39 cellular contexts compared by ENCODE assay signal in the genomic region with DNA sequence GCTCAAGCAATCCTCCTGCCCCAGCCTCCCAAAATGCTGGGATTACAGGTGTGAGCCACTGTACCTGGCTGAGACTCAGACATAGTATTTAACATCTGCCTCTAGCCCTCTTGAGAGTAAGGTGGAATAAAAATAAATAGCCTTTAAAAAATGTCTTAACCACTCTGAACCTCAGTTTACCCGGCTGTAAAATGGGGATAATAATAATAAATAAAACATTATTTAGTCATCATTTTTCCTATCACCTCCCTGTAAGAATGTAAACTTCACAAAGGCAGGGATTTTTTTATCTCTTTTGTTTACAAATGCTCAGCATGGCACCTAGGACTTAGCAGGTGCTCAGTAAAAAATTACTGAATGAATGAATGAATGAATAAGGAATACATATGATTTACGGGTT. TPM values are rescaled to one million over a fixed set of nuclear protein-coding genes. Genes with fewer than 3 reads are reported as not detected.
"Had no signal": no experiment of that assay in that cellular context is flagged by ENCODE, and none has a peak within 500 bp of the region (broad histone marks: within the 10 kb centered on the region; RNA-seq: fewer than 3 reads in every experiment).

No MANE protein-coding gene starts in this region.

- H3K4me1 Mint-ChIP-seq: activated naive CD4-positive, alpha-beta T cell treated with anti-CD3 and anti-CD28 coated beads, Interleukin-2, amount 10 ng/mL, durations not matched to agents 7 days and 5 days; activated naive CD4-positive, alpha-beta T cell treated with anti-CD3 and anti-CD28 coated beads, Interleukin-2, amount 50 U/mL, for 24 hours; activated naive CD8-positive, alpha-beta T cell treated with anti-CD3 and anti-CD28 coated beads for 36 hours; activated naive CD8-positive, alpha-beta T cell treated with anti-CD3 and anti-CD28 coated beads, Interleukin-2, amount 10 ng/mL, durations not matched to agents 7 days and 5 days; activated naive CD8-positive, alpha-beta T cell treated with anti-CD3 and anti-CD28 coated beads, Interleukin-2, amount 50 U/mL, for 24 hours; activated T-helper 17 cell treated with anti-CD3 and anti-CD28 coated beads, Interleukin-2, amount 50 U/mL, for 72 hours; central memory CD8-positive, alpha-beta T cell had no signal

- ATAC-seq: activated naive CD4-positive, alpha-beta T cell treated with anti-CD3 and anti-CD28 coated beads, Interleukin-2, amount 50 U/mL, for 72 hours; activated naive CD8-positive, alpha-beta T cell treated with anti-CD3 and anti-CD28 coated beads, Interleukin-2, amount 50 U/mL, for 24 hours; activated T-cell treated with anti-CD3 and anti-CD28 coated beads, Interleukin-2, amount 50 U/mL, for 4 hours; activated T-cell treated with anti-CD3 and anti-CD28 coated beads, Interleukin-2, amount 50 U/mL, for 72 hours; activated T-helper 17 cell treated with anti-CD3 and anti-CD28 coated beads, Interleukin-2, amount 50 U/mL, for 72 hours had no signal

- H3K4me1 ChIP-seq: adrenal gland, ascending aorta, breast epithelium had no signal

- FAIRE-seq: astrocyte had no signal

- H3K27me3 ChIP-seq: adrenal gland, ascending aorta, body of pancreas, brain microvascular endothelial cell, breast epithelium, cardiac muscle cell had no signal

- H3K27ac Mint-ChIP-seq: activated naive CD4-positive, alpha-beta T cell treated with anti-CD3 and anti-CD28 coated beads for 36 hours; activated naive CD4-positive, alpha-beta T cell treated with anti-CD3 and anti-CD28 coated beads, Interleukin-2, amount 10 ng/mL, durations not matched to agents 7 days and 5 days; activated naive CD4-positive, alpha-beta T cell treated with anti-CD3 and anti-CD28 coated beads, Interleukin-2, amount 50 U/mL, for 24 hours; activated naive CD4-positive, alpha-beta T cell treated with anti-CD3 and anti-CD28 coated beads, Interleukin-2, amount 50 U/mL, for 72 hours; activated naive CD8-positive, alpha-beta T cell; activated naive CD8-positive, alpha-beta T cell treated with anti-CD3 and anti-CD28 coated beads for 36 hours; activated naive CD8-positive, alpha-beta T cell treated with anti-CD3 and anti-CD28 coated beads, Interleukin-2, amount 10 ng/mL, durations not matched to agents 7 days and 5 days; activated naive CD8-positive, alpha-beta T cell treated with anti-CD3 and anti-CD28 coated beads, Interleukin-2, amount 50 U/mL, for 24 hours; activated T-cell treated with anti-CD3 and anti-CD28 coated beads, Interleukin-2, amount 50 U/mL, for 24 hours; activated T-cell treated with anti-CD3 and anti-CD28 coated beads, Interleukin-2, amount 50 U/mL, for 72 hours; activated T-helper 1 cell treated with anti-CD3 and anti-CD28 coated beads, Interleukin-12 subunit alpha, Interleukin-12 subunit beta, Interleukin-2, Interleukin-4 antibody, amounts not matched to agents 30 ng/mL and 10 ng/mL and 1 ng/mL, durations not matched to agents 14 hours and 24 hours and 36 hours; activated T-helper 17 cell treated with anti-CD3 and anti-CD28 coated beads, Interleukin-2, amount 50 U/mL, for 72 hours; activated T-helper 2 cell treated with anti-CD3 and anti-CD28 coated beads, Interferon-gamma antibody, Interleukin-2, Interleukin-4, amounts not matched to agents 10 μg/mL and 5 μg/mL and 100 μg/mL, durations not matched to agents 14 hours and 24 hours and 36 hours; brain had no signal

- H3K4me3 ChIP-seq: adrenal gland, ascending aorta, body of pancreas, breast epithelium, cardiac muscle cell had no signal

- H3K27ac ChIP-seq: adrenal gland, ascending aorta, body of pancreas, brain microvascular endothelial cell, breast epithelium, cardiac muscle cell had no signal

- H3K4me3 Mint-ChIP-seq: activated naive CD4-positive, alpha-beta T cell treated with anti-CD3 and anti-CD28 coated beads for 36 hours; activated naive CD4-positive, alpha-beta T cell treated with anti-CD3 and anti-CD28 coated beads, Interleukin-2, amount 10 ng/mL, durations not matched to agents 7 days and 5 days; activated naive CD4-positive, alpha-beta T cell treated with anti-CD3 and anti-CD28 coated beads, Interleukin-2, amount 50 U/mL, for 24 hours; activated naive CD8-positive, alpha-beta T cell; activated naive CD8-positive, alpha-beta T cell treated with anti-CD3 and anti-CD28 coated beads for 36 hours; activated naive CD8-positive, alpha-beta T cell treated with anti-CD3 and anti-CD28 coated beads, Interleukin-2, amount 10 ng/mL, durations not matched to agents 7 days and 5 days; activated naive CD8-positive, alpha-beta T cell treated with anti-CD3 and anti-CD28 coated beads, Interleukin-2, amount 50 U/mL, for 24 hours; activated T-cell treated with anti-CD3 and anti-CD28 coated beads, Interleukin-2, amount 50 U/mL, for 24 hours; activated T-cell treated with anti-CD3 and anti-CD28 coated beads, Interleukin-2, amount 50 U/mL, for 4 hours; activated T-cell treated with anti-CD3 and anti-CD28 coated beads, Interleukin-2, amount 50 U/mL, for 72 hours; activated T-helper 1 cell treated with anti-CD3 and anti-CD28 coated beads, Interleukin-12 subunit alpha, Interleukin-12 subunit beta, Interleukin-2, Interleukin-4 antibody, amounts not matched to agents 30 ng/mL and 10 ng/mL and 1 ng/mL, durations not matched to agents 14 hours and 24 hours and 36 hours; activated T-helper 17 cell treated with anti-CD3 and anti-CD28 coated beads, Interleukin-2, amount 50 U/mL, for 72 hours; brain; central memory CD8-positive, alpha-beta T cell had no signal

- H3K36me3 Mint-ChIP-seq: activated naive CD4-positive, alpha-beta T cell treated with anti-CD3 and anti-CD28 coated beads, Interleukin-2, amount 10 ng/mL, durations not matched to agents 7 days and 5 days; activated naive CD4-positive, alpha-beta T cell treated with anti-CD3 and anti-CD28 coated beads, Interleukin-2, amount 50 U/mL, for 24 hours; activated naive CD4-positive, alpha-beta T cell treated with anti-CD3 and anti-CD28 coated beads, Interleukin-2, amount 50 U/mL, for 72 hours; activated naive CD8-positive, alpha-beta T cell; activated naive CD8-positive, alpha-beta T cell treated with anti-CD3 and anti-CD28 coated beads for 36 hours; activated naive CD8-positive, alpha-beta T cell treated with anti-CD3 and anti-CD28 coated beads, Interleukin-2, amount 10 ng/mL, durations not matched to agents 7 days and 5 days had no signal

- DNase-seq: activated effector memory CD4-positive, alpha-beta T cell treated with anti-CD3 and anti-CD28 coated beads, Interleukin-2, amount 50 U/mL, for 16 hours; activated effector memory CD4-positive, alpha-beta T cell treated with Interleukin-2 at 50 U/mL for 16 hours; activated gamma-delta T cell; activated gamma-delta T cell treated with Interleukin-2 at 50 U/mL for 16 hours; activated naive CD4-positive, alpha-beta T cell; activated naive CD4-positive, alpha-beta T cell treated with anti-CD3 and anti-CD28 coated beads for 36 hours; activated naive CD4-positive, alpha-beta T cell treated with anti-CD3 and anti-CD28 coated beads, Interleukin-2, amount 10 ng/mL, durations not matched to agents 7 days and 5 days; activated naive CD4-positive, alpha-beta T cell treated with anti-CD3 and anti-CD28 coated beads, Interleukin-2, amount 50 U/mL, for 16 hours; activated naive CD4-positive, alpha-beta T cell treated with Interleukin-2 at 50 U/mL for 16 hours; activated naive CD8-positive, alpha-beta T cell treated with anti-CD3 and anti-CD28 coated beads for 36 hours; activated naive CD8-positive, alpha-beta T cell treated with anti-CD3 and anti-CD28 coated beads, Interleukin-2, amount 10 ng/mL, durations not matched to agents 7 days and 5 days; activated naive CD8-positive, alpha-beta T cell treated with anti-CD3 and anti-CD28 coated beads, Interleukin-2, amount 50 U/mL, for 24 hours; activated T-cell treated with anti-CD3 and anti-CD28 coated beads, Interleukin-2, amount 50 U/mL, for 1 hour; activated T-cell treated with anti-CD3 and anti-CD28 coated beads, Interleukin-2, amount 50 U/mL, for 24 hours; activated T-cell treated with anti-CD3 and anti-CD28 coated beads, Interleukin-2, amount 50 U/mL, for 4 hours; activated T-cell treated with anti-CD3 and anti-CD28 coated beads, Interleukin-2, amount 50 U/mL, for 48 hours; activated T-cell treated with anti-CD3 and anti-CD28 coated beads, Interleukin-2, amount 50 U/mL, for 72 hours; adrenal gland; amniotic stem cell; amygdala; anterior cingulate cortex; aorta; body of pancreas; brain microvascular endothelial cell; caudate nucleus; central memory CD4-positive, alpha-beta T cell; cerebellar nuclear complex had no signal

- H3K9me3 ChIP-seq: adrenal gland, ascending aorta, body of pancreas, breast epithelium had no signal

- H3K36me3 ChIP-seq: adrenal gland, ascending aorta, brain microvascular endothelial cell, breast epithelium, cardiac muscle cell had no signal

- H3K27me3 Mint-ChIP-seq: brain had no signal

- H3K9me3 Mint-ChIP-seq: activated naive CD4-positive, alpha-beta T cell treated with anti-CD3 and anti-CD28 coated beads for 36 hours; activated naive CD4-positive, alpha-beta T cell treated with anti-CD3 and anti-CD28 coated beads, Interleukin-2, amount 10 ng/mL, durations not matched to agents 7 days and 5 days; activated naive CD4-positive, alpha-beta T cell treated with anti-CD3 and anti-CD28 coated beads, Interleukin-2, amount 50 U/mL, for 24 hours; activated naive CD4-positive, alpha-beta T cell treated with anti-CD3 and anti-CD28 coated beads, Interleukin-2, amount 50 U/mL, for 72 hours; activated naive CD8-positive, alpha-beta T cell treated with anti-CD3 and anti-CD28 coated beads for 36 hours; activated naive CD8-positive, alpha-beta T cell treated with anti-CD3 and anti-CD28 coated beads, Interleukin-2, amount 10 ng/mL, durations not matched to agents 7 days and 5 days; activated naive CD8-positive, alpha-beta T cell treated with anti-CD3 and anti-CD28 coated beads, Interleukin-2, amount 50 U/mL, for 24 hours; activated T-cell treated with anti-CD3 and anti-CD28 coated beads, Interleukin-2, amount 50 U/mL, for 24 hours; activated T-cell treated with anti-CD3 and anti-CD28 coated beads, Interleukin-2, amount 50 U/mL, for 4 hours; activated T-cell treated with anti-CD3 and anti-CD28 coated beads, Interleukin-2, amount 50 U/mL, for 72 hours; activated T-helper 1 cell treated with anti-CD3 and anti-CD28 coated beads, Interleukin-12 subunit alpha, Interleukin-12 subunit beta, Interleukin-2, Interleukin-4 antibody, amounts not matched to agents 30 ng/mL and 10 ng/mL and 1 ng/mL, durations not matched to agents 14 hours and 24 hours and 36 hours; activated T-helper 17 cell treated with anti-CD3 and anti-CD28 coated beads, Interleukin-2, amount 50 U/mL, for 72 hours; activated T-helper 2 cell treated with anti-CD3 and anti-CD28 coated beads, Interferon-gamma antibody, Interleukin-2, Interleukin-4, amounts not matched to agents 10 μg/mL and 5 μg/mL and 100 μg/mL, durations not matched to agents 14 hours and 24 hours and 36 hours; brain; central memory CD8-positive, alpha-beta T cell had no signal

RNA-seq across cellular contexts. Expression of a gene that starts 17.2 kb away (rescaled TPM):
- total RNA-seq: activated naive CD4-positive, alpha-beta T cell treated with anti-CD3 and anti-CD28 coated beads for 36 hours; activated naive CD4-positive, alpha-beta T cell treated with anti-CD3 and anti-CD28 coated beads, Interleukin-2, amount 50 U/mL, for 72 hours; activated T-helper 1 cell treated with anti-CD3 and anti-CD28 coated beads, Interleukin-12 subunit alpha, Interleukin-12 subunit beta, Interleukin-2, Interleukin-4 antibody, amounts not matched to agents 30 ng/mL and 10 ng/mL and 1 ng/mL, durations not matched to agents 14 hours and 24 hours and 36 hours; activated T-helper 2 cell treated with anti-CD3 and anti-CD28 coated beads, Interferon-gamma antibody, Interleukin-2, Interleukin-4, amounts not matched to agents 10 μg/mL and 5 μg/mL and 100 μg/mL, durations not matched to agents 14 hours and 24 hours and 36 hours had no signal
